Comparison of ENCODE assay signal across 16 cellular contexts in genomic region chr4:4284827-4285618, GRCh38. TPM values are rescaled to one million over a fixed set of nuclear protein-coding genes. Genes with fewer than 3 reads are reported as not detected.
DNase-seq lines count a peak whose midpoint lies in the region; ATAC-seq and TF ChIP-seq lines count a peak whose summit lies in the region.
"Had no signal": no experiment of that assay in that cellular context is flagged by ENCODE, and none has a peak within 500 bp of the region (broad histone marks: within the 10 kb centered on the region; RNA-seq: fewer than 3 reads in every experiment).

No MANE protein-coding gene starts in this region.

- peaks cover 5 to 6% of the 10 kb centered on the region in 2 donors for H3K4me1 ChIP-seq in breast epithelium
- peaks cover 8 to 57% (median 31%) of the 10 kb centered on the region in 6 donors for H3K4me1 ChIP-seq in spleen

- BruUV-seq in MCF 10A (replicated peaks; lab: Mats Ljungman, UMichigan) = no TSS peak

- H3K27ac ChIP-seq in breast epithelium (no peak overlapping the region), spleen (peak overlapping the region in 7 of 8 donors; percentile 51 to 77 (median 58))
- H3K27ac ChIP-seq: coronary artery, suprapubic skin had no signal

- H3K36me3 Mint-ChIP-seq in MCF 10A (ENCODE audit: insufficient read depth, unreplicated experiment) = peaks cover 58% of the 10 kb centered on the region

- TF ChIP-seq POLR2A in breast epithelium (IDR thresholded peaks at IDR 0.05) (no peak), spleen (IDR thresholded peaks at IDR 0.05) (no peak)

- no peak overlapping the region for H3K27ac Mint-ChIP-seq in MCF 10A (ENCODE audit: low read depth, unreplicated experiment)

- H3K9me3 Mint-ChIP-seq in MCF 10A (ENCODE audit: unreplicated experiment) = no peaks in the 10 kb centered on the region

- no peaks in the 10 kb centered on the region for H3K9me3 ChIP-seq in breast epithelium
- H3K9me3 ChIP-seq in spleen = no peaks in the 10 kb centered on the region
- H3K9me3 ChIP-seq: suprapubic skin had no signal

- no peaks in the 10 kb centered on the region for H3K27me3 Mint-ChIP-seq in MCF 10A (ENCODE audit: insufficient read depth, unreplicated experiment)

- TF ChIP-seq CTCF in MCF 10A (IDR thresholded peaks at IDR 0.05; ENCODE audit: unreplicated experiment) = no peak
- TF ChIP-seq CTCF in breast epithelium (IDR thresholded peaks at IDR 0.05) = no peak
- no peak for TF ChIP-seq CTCF in fibroblast of pulmonary artery (IDR thresholded peaks at IDR 0.05; ENCODE audit: low read length, missing control alignments)
- TF ChIP-seq CTCF in spleen (IDR thresholded peaks at IDR 0.05 in 8 of 11, conservative IDR thresholded peaks at IDR 0.05 in 3 of 11) = no peak

- no peaks in the 10 kb centered on the region for H3K36me3 ChIP-seq in breast epithelium
- peaks cover 0 to 64% (median 45%) of the 10 kb centered on the region in 6 donors for H3K36me3 ChIP-seq in spleen

- intact Hi-C loops in MCF 10A (cut with micrococcal nuclease) (no loop called here), breast epithelium (cut with DNase I; ENCODE audit: low total_unique reads) (no loop called here), spleen (cut with DNase I; ENCODE audit: low total_unique reads) (no loop called here)

- no peak for ATAC-seq in HG02840 (IDR thresholded peaks at IDR 0.05; ENCODE audit: low FRiP score, unreplicated experiment)

- DNase-seq in MCF 10A (ENCODE audit: unreplicated experiment) = peak; percentile 75
- DNase-seq in breast epithelium (ENCODE audit: low spot score in 2 of 2) = no peak
- DNase-seq in SW480 (ENCODE audit: low spot score) = peak; percentile 30
- peak; percentile 55 for DNase-seq in fibroblast of pulmonary artery (ENCODE audit: low read depth)
- no peak for DNase-seq in spleen
- no peak for DNase-seq in NCI-H2196 (lab: John Stamatoyannopoulos, UW; ENCODE audit: unreplicated experiment)
- no peak for DNase-seq in SIG-M5 (lab: John Stamatoyannopoulos, UW)
- DNase-seq: activated CD4-positive, CD25-positive, alpha-beta regulatory T cell; activated effector memory CD4-positive, alpha-beta T cell treated with Interleukin-2 at 50 U/mL for 16 hours; mesenchymal stem cell; NCI-H2107 had no signal

- WGBS in spleen, 5 donors = 67 to 80% (median 78%) methylated on average over 11 of the region's 11 CpGs

- peaks cover 23% of the 10 kb centered on the region for H3K4me1 Mint-ChIP-seq in MCF 10A (ENCODE audit: insufficient read depth, unreplicated experiment)

- CTCF ChIA-PET in MCF 10A (lab: Yijun Ruan, JAX) = interaction anchor here (0.8 to 1.9 kb wide), 4 partner anchors 12 to 146 kb away, joined by 4 to 9 read pairs (median 5); no protein-coding TSS in a partner anchor

- H3K4me3 ChIP-seq in breast epithelium (no peak overlapping the region), fibroblast of pulmonary artery (replicated peaks; ENCODE audit: low read depth, low read length) (no peak overlapping the region), spleen (no peak overlapping the region)
- H3K4me3 ChIP-seq: coronary artery, suprapubic skin had no signal

- H3K27me3 ChIP-seq in breast epithelium (no peaks in the 10 kb centered on the region), spleen (replicated peaks in 1 of 7) (no peaks in the 10 kb centered on the region)
- H3K27me3 ChIP-seq: suprapubic skin had no signal

- no peak overlapping the region for H3K4me3 Mint-ChIP-seq in MCF 10A (ENCODE audit: unreplicated experiment)

- POLR2A ChIA-PET in MCF 10A (lab: Yijun Ruan, JAX) = interaction anchor here (1.2 to 2.0 kb wide), 2 partner anchors 15 to 37 kb away, joined by 3 to 7 read pairs; partner anchors contain the start of gene TMEM128

RNA-seq across cellular contexts. Expression of gene LYAR, which starts 4.9 kb away (rescaled TPM):
- total RNA-seq in MCF 10A (2022) (66.7 and 79.6 TPM in 2 replicates), breast epithelium (10 to 100 TPM; 11.9 to 17.3 (median 15.1) TPM), spleen (10 to 100 TPM; 16.7 to 29.3 (median 23.3) TPM)
- 10 to 100 TPM; 13.5 to 24.6 (median 19.3) TPM for polyA plus RNA-seq in spleen

RNA-seq across cellular contexts. Expression of gene ZBTB49, which starts 5.0 kb away (rescaled TPM):
- total RNA-seq in MCF 10A (2022) (5.9 and 7.6 TPM in 2 replicates), breast epithelium (1 to 10 TPM; 2.1 to 9.4 (median 3.9) TPM), spleen (10 to 100 TPM in 6 of 7 donors, 1 to 10 TPM in 1; 5.6 to 25.4 (median 12.0) TPM)
- 1 to 10 TPM; 2.7 to 5.1 (median 4.8) TPM for polyA plus RNA-seq in spleen

RNA-seq across cellular contexts. Expression of gene TMEM128, which starts 37.0 kb away (rescaled TPM):
- total RNA-seq in MCF 10A (2022) = 26.8 and 31.5 TPM in 2 replicates
- 10 to 100 TPM; 15.2 to 33.8 (median 25.2) TPM for total RNA-seq in breast epithelium
- total RNA-seq in spleen = 10 to 100 TPM; 16.3 to 25.6 (median 21.0) TPM
- polyA plus RNA-seq in spleen = 10 to 100 TPM; 19.0 to 25.5 (median 23.3) TPM

RNA-seq across cellular contexts. Expression of gene OTOP1, which starts 58.3 kb away (rescaled TPM):
- total RNA-seq in MCF 10A (2022) (not detected in 2 replicates), breast epithelium (not detected), spleen (not detected)
- polyA plus RNA-seq in spleen = not detected
- total RNA-seq: glomerular endothelial cell, posterior vena cava had no signal

Comparison
In these comparisons a context has a peak if more than half of its experiments do, and no peak if none do; other contexts are left out.
1. DNase-seq: peak in MCF 10A (single experiment), SW480 (single experiment) and fibroblast of pulmonary artery (single experiment); none in breast epithelium (0 of 2), spleen (single experiment), NCI-H2196 (single experiment) and SIG-M5 (single experiment).
2. H3K27ac ChIP-seq: peak in spleen (7 of 8); none in breast epithelium (0 of 2).